8 cellular contexts compared by ENCODE assay signal in the genomic region with DNA sequence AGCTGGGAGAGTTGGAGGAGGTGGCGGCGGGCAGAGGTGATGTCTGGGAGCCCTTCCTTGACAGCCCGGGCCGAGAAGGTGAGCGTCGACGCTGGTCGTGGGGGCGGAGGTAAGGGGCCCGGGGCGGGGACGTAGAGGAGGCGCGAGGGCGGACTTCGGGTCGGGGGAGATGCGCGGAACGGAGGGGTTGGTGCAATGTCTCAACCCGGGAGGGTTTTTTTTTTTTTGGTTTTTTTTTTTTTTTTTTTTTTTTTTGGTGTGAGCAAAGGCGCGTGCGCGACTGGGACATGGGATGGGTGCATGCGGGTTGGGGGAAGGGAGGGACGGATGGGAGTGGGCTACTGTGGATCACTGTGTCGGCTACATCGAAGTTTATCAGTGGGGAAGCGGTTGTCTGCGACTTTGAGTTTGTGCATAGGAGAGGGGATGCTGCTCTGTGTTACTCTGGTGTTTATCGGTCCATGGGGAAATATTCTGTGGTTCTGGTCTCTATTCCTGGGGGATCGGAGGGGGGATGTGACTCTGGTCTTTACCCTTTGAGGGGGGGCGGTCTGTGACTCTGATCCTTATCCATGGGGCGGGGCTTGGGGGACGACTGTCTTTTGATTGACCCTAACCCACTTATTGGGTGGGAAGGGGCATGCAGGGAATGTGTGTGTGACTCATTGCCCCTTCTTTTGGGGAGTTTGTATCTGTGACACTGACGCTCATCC. TPM values are rescaled to one million over a fixed set of nuclear protein-coding genes. Genes with fewer than 3 reads are reported as not detected.
DNase-seq lines count a peak whose midpoint lies in the region; ATAC-seq and TF ChIP-seq lines count a peak whose summit lies in the region.

No MANE protein-coding gene starts in this region.

- TF ChIP-seq CTCF in BJ (IDR thresholded peaks at IDR 0.05; ENCODE audit: insufficient read depth, low read depth, low read length): no peak

- no peaks in the 10 kb centered on the region for H3K9me3 Mint-ChIP-seq in activated naive CD8-positive, alpha-beta T cell (ENCODE audit: low read depth)

- peak; percentile 11 for ATAC-seq in GM19328 (IDR thresholded peaks at IDR 0.05; ENCODE audit: unreplicated experiment)
- peak; percentile 9 for ATAC-seq in HG03469 (IDR thresholded peaks at IDR 0.05; ENCODE audit: unreplicated experiment)
- ATAC-seq in left ventricle myocardium superior: peak; percentile 43
- no peak for ATAC-seq in HG03378 (IDR thresholded peaks at IDR 0.05; ENCODE audit: unreplicated experiment)

- H3K4me3 ChIP-seq in BJ (ENCODE audit: low read depth, low read length): peak overlapping the region; percentile 86
- H3K4me3 ChIP-seq in skeletal muscle tissue (ENCODE audit: low read length in 3 of 3): peak overlapping the region; percentile 68 to 85 (median 80)

- peaks cover 2% of the 10 kb centered on the region for H3K36me3 Mint-ChIP-seq in activated naive CD8-positive, alpha-beta T cell

- peaks cover 0 to 2% (median 0%) of the 10 kb centered on the region in 3 donors for H3K9me3 ChIP-seq in skeletal muscle tissue (ENCODE audit: control insufficient read depth in 3 of 3, low read length in 3 of 3)

- H3K27me3 Mint-ChIP-seq in activated naive CD8-positive, alpha-beta T cell: no peaks in the 10 kb centered on the region

- H3K27ac ChIP-seq in skeletal muscle tissue (ENCODE audit: low read depth, low read length): peak overlapping the region; percentile 93

- peak overlapping the region; percentile 99 for H3K27ac Mint-ChIP-seq in activated naive CD8-positive, alpha-beta T cell

- H3K27me3 ChIP-seq in BJ (ENCODE audit: control insufficient read depth, insufficient read depth, low read length): no peaks in the 10 kb centered on the region
- peaks cover 0 to 9% (median 0%) of the 10 kb centered on the region in 3 donors for H3K27me3 ChIP-seq in skeletal muscle tissue (ENCODE audit: control insufficient read depth in 3 of 3, insufficient read depth in 3 of 3, low read length in 3 of 3)

- H3K4me1 Mint-ChIP-seq in activated naive CD8-positive, alpha-beta T cell (ENCODE audit: low read depth): peaks cover 31% of the 10 kb centered on the region

- H3K36me3 ChIP-seq in BJ (ENCODE audit: control insufficient read depth, insufficient read depth, low read length) (peaks cover 7% of the 10 kb centered on the region), skeletal muscle tissue (ENCODE audit: control insufficient read depth in 3 of 3, insufficient read depth in 3 of 3, low read length in 3 of 3) (peaks cover 5 to 12% (median 9%) of the 10 kb centered on the region in 3 donors)

- POLR2A ChIA-PET in BJ (lab: Charles Lee): interaction anchor here (0.6 to 1.2 kb wide), 2 partner anchors 16 to 29 kb away, joined by 3 to 4 read pairs; no protein-coding TSS in a partner anchor

- peaks cover 16 to 22% (median 21%) of the 10 kb centered on the region in 3 donors for H3K4me1 ChIP-seq in skeletal muscle tissue (ENCODE audit: control insufficient read depth in 3 of 3, insufficient read depth in 3 of 3, low read length in 3 of 3)

- intact Hi-C loops in left ventricle myocardium superior (cut with micrococcal nuclease): no loop called here

- DNase-seq in BJ (ENCODE audit: low read depth): no peak
- DNase-seq in left ventricle myocardium superior: no peak
- DNase-seq in kidney glomerular epithelial cell (lab: John Stamatoyannopoulos, UW): no peak

- peak overlapping the region; percentile 97 for H3K4me3 Mint-ChIP-seq in activated naive CD8-positive, alpha-beta T cell

- CTCF ChIA-PET in BJ (lab: Yijun Ruan, JAX): interaction anchor here (0.7 to 1.5 kb wide), 6 partner anchors 8 to 1524 kb away, joined by 3 to 6 read pairs (median 4); no protein-coding TSS in a partner anchor

- H3K9ac ChIP-seq in skeletal muscle tissue (ENCODE audit: low read depth in 1 of 3, low read length in 3 of 3): peak overlapping the region; percentile 82 to 90 (median 90)

RNA-seq across cellular contexts. Expression of gene RBM10, which starts 0.5 kb away (rescaled TPM):
- 16.9 and 30.9 TPM in 2 replicates for polyA plus RNA-seq in BJ (2011; rRNA removed)
- polyA minus RNA-seq in BJ (2011; rRNA and poly(A)+ RNA removed): 25.9 and 28.1 TPM in 2 replicates
- total RNA-seq in left ventricle myocardium superior (32.9 TPM), skeletal muscle tissue (30.8 TPM)

RNA-seq across cellular contexts. Expression of gene NDUFB11, which starts 1.1 kb away (rescaled TPM):
- 46.8 and 57.1 TPM in 2 replicates for polyA plus RNA-seq in BJ (2011; rRNA removed)
- polyA minus RNA-seq in BJ (2011; rRNA and poly(A)+ RNA removed): 39.9 and 83.6 TPM in 2 replicates
- total RNA-seq in left ventricle myocardium superior (210 TPM), skeletal muscle tissue (75.2 TPM)

RNA-seq across cellular contexts. Expression of gene UBA1, which starts 48.1 kb away (rescaled TPM):
- 185 and 296 TPM in 2 replicates for polyA plus RNA-seq in BJ (2011; rRNA removed)
- polyA minus RNA-seq in BJ (2011; rRNA and poly(A)+ RNA removed): 187 and 262 TPM in 2 replicates
- total RNA-seq in left ventricle myocardium superior (100 TPM), skeletal muscle tissue (57.4 TPM)
